25 cellular contexts compared by ENCODE assay signal in the genomic region with DNA sequence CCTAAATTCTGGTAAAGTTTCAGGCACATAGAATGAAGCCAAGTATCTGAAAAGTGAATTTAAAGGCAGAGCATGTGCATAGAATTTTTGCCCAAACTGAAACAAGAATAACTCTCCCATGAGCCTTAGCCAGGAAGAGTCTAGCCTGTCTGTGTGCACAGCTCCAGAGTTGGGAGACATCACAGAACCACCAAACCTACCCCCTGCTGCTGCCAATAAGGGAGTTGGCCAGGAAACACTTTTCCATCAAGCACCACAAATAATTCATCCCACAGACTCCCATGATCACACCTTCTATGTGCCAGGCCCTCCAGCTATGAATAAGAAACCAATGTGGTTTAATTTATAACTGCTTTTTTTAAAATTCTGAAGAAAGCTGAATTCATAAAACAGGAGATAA. TPM values are rescaled to one million over a fixed set of nuclear protein-coding genes. Genes with fewer than 3 reads are reported as not detected.
"Had no signal": no experiment of that assay in that cellular context is flagged by ENCODE, and none has a peak within 500 bp of the region (broad histone marks: within the 10 kb centered on the region; RNA-seq: fewer than 3 reads in every experiment).

No MANE protein-coding gene starts in this region.

- H3K4me3 ChIP-seq: colonic mucosa, coronary artery, dorsolateral prefrontal cortex, esophagus muscularis mucosa, esophagus squamous epithelium, gastrocnemius medialis, gastroesophageal sphincter, heart left ventricle had no signal

- ATAC-seq: effector memory CD8-positive, alpha-beta T cell; esophagus mucosa; foreskin keratinocyte; gastrocnemius medialis; gastroesophageal sphincter had no signal

- H3K36me3 ChIP-seq: colonic mucosa, esophagus muscularis mucosa, esophagus squamous epithelium, gastrocnemius medialis, gastroesophageal sphincter, heart left ventricle had no signal

- H3K9me3 ChIP-seq: colonic mucosa, esophagus muscularis mucosa, esophagus squamous epithelium, gastrocnemius medialis, gastroesophageal sphincter, heart left ventricle had no signal

- H3K27me3 ChIP-seq: colonic mucosa, dorsolateral prefrontal cortex, esophagus muscularis mucosa, esophagus squamous epithelium, gastrocnemius medialis, gastroesophageal sphincter, heart left ventricle had no signal

- H3K27ac ChIP-seq: colonic mucosa, coronary artery, dorsolateral prefrontal cortex, epithelial cell of prostate, esophagus muscularis mucosa, esophagus squamous epithelium, foreskin keratinocyte, gastrocnemius medialis, gastroesophageal sphincter, heart left ventricle had no signal

- H3K4me1 ChIP-seq: colonic mucosa, esophagus muscularis mucosa, esophagus squamous epithelium, foreskin keratinocyte, gastroesophageal sphincter had no signal

- DNase-seq: colonic mucosa; cortex of kidney; dermis blood vessel endothelial cell; dorsolateral prefrontal cortex; effector CD4-positive, alpha-beta T cell; effector CD8-positive, alpha-beta T cell; effector memory CD4-positive, alpha-beta T cell; effector memory CD8-positive, alpha-beta T cell; endodermal cell; erythroblast; esophagus squamous epithelium; foreskin fibroblast; foreskin keratinocyte; foreskin melanocyte; gastrocnemius medialis; glutamatergic neuron; head of caudate nucleus; heart left ventricle had no signal

RNA-seq across cellular contexts. Expression of a gene that starts 27.0 kb away (rescaled TPM):
- total RNA-seq: endodermal cell, endothelial cell of umbilical vein, epithelial cell of proximal tubule had no signal
- polyA plus RNA-seq: endothelial cell of umbilical vein had no signal
